In genomic region chr11:96817488-96817887, GRCh38 we compare ENCODE assay signal across 1 cellular context.
TF ChIP-seq lines count a peak whose summit lies in the region.

No MANE protein-coding gene starts in this region.

TF ChIP-seq in K562, 482 proteins besides CTCF, POLR2A, EP300 and RAD21 (continued from another document):
- TF ChIP-seq ZNF75A (CRISPR knock-in tag; IDR thresholded peaks at IDR 0.05) (no peak), BCLAF1 (IDR thresholded peaks at IDR 0.05; ENCODE audit: borderline replicate concordance in 1 of 2, control insufficient read depth in 1 of 2, low read depth in 2 of 2, low read length in 1 of 2) (no peak), THRB (CRISPR knock-in tag; conservative IDR thresholded peaks at IDR 0.05) (no peak), HIVEP1 (CRISPR knock-in tag; IDR thresholded peaks at IDR 0.05) (no peak)
